Comparison of ENCODE assay signal across 10 cellular contexts in the genomic region with DNA sequence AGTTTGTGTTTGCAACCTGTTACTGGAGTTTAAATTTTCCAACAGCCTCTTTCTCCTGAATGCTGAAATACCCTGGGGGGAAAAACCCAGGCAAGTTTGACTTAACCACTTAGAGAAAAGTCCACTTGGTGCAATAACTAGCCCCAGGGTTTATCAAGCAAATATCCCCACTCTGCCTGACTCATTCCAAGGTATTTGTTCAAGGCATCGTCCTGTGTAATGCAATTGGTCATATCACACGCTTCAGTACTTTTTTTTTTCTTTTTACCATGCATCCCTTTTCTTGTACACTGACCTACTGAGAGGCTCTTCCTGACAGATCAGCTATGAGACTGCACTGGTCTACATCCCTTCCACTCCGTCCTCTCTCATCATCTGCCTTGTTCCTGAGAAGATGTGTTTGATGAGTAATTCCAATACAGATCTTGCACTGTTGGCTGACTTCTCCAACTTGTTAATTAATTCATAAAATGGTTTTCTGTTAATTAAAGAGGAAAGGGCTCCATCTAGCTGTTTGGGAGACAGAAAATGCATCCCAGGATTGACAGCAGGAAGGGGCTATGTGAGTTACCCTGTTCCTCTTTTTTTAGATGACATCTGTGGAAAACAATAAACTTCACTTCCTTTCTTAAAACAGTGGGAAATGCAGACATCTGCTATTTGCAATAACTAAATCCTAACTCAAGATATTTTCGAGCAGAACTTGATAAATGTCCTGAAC.
A peak's percentile ranks its signal among the peaks of the same experiment; 100 is the strongest.
DNase-seq lines count a peak whose midpoint lies in the region; ATAC-seq, FAIRE-seq and TF ChIP-seq lines count a peak whose summit lies in the region.
"Had no signal": no experiment of that assay in that cellular context is flagged by ENCODE, and none has a peak within 500 bp of the region (broad histone marks: within the 10 kb centered on the region; RNA-seq: fewer than 3 reads in every experiment).

No MANE protein-coding gene starts in this region.

- H2AK5ac ChIP-seq in H1 (ENCODE audit: low read depth, low read length) = no peak overlapping the region

- no peak overlapping the region for H3K4me3 ChIP-seq in H1 (ENCODE audit: extremely low read depth in 1 of 4, insufficient read depth in 2 of 4, low read depth in 3 of 4, low read length in 4 of 4)

- H3K9me3 ChIP-seq in H1 (ENCODE audit: insufficient read depth in 2 of 2, low read depth in 1 of 2, low read length in 1 of 2) = peaks cover 0 to 5% of the 10 kb centered on the region in 2 experiments; a peak in 2 of 4 replicates

- peak in 1 of 3 experiments; percentile 11; a peak in 1 of 4 replicates for TF ChIP-seq CTCF in H1 (IDR thresholded peaks at IDR 0.05; ENCODE audit: control extremely low read depth in 1 of 3, insufficient read depth in 1 of 3, low read depth in 1 of 3, low read length in 3 of 3)

- no peak overlapping the region for H3K18ac ChIP-seq in H1 (ENCODE audit: extremely low read depth, low read length)

- no peak for ATAC-seq in GM21737 (IDR thresholded peaks at IDR 0.05; ENCODE audit: unreplicated experiment)
- no peak for ATAC-seq in stimulated activated memory B cell treated with anti-CD40 and anti-IgM and Interleukin-4, amounts not matched to agents 10 μg/mL and 1 μg/mL and 100 μg/mL, for 72 hours

- H3K27ac Mint-ChIP-seq in stimulated activated memory B cell treated with anti-CD40 and anti-IgM and Interleukin-4, amounts not matched to agents 10 μg/mL and 1 μg/mL and 100 μg/mL, for 72 hours = no peak overlapping the region
- H3K27ac Mint-ChIP-seq: T-helper 1 cell treated with Interleukin-12 subunit alpha and Interleukin-12 subunit beta and Interleukin-4 antibody, amounts not matched to agents 30 μg/mL and 1 μg/mL, for 36 hours had no signal

- no peak overlapping the region for H3K23ac ChIP-seq in H1 (ENCODE audit: insufficient read length)

- CTCF ChIA-PET in H1 (lab: Charles Lee; ENCODE audit: partially characterized antibody) = interaction anchor here (1.3 kb wide), 1 partner anchor 91 kb away, joined by 6 read pairs; no protein-coding TSS in a partner anchor

- H3K23me2 ChIP-seq in H1 (ENCODE audit: low read depth, low read length) = no peaks in the 10 kb centered on the region

- no peak overlapping the region for H3K14ac ChIP-seq in H1 (ENCODE audit: insufficient read length)

- H3K4me3 Mint-ChIP-seq in stimulated activated memory B cell treated with anti-CD40 and anti-IgM and Interleukin-4, amounts not matched to agents 10 μg/mL and 1 μg/mL and 100 μg/mL, for 72 hours = no peak overlapping the region
- H3K4me3 Mint-ChIP-seq: T-helper 1 cell treated with Interleukin-12 subunit alpha and Interleukin-12 subunit beta and Interleukin-4 antibody, amounts not matched to agents 30 μg/mL and 1 μg/mL, for 36 hours had no signal

- POLR2A ChIA-PET in H1 (lab: Charles Lee; ENCODE audit: partially characterized antibody) = no interaction called here

- no peak overlapping the region for H3K27ac ChIP-seq in H1 (ENCODE audit: low read depth, low read length)

- H3K27me3 ChIP-seq in H1 (replicated peaks in 1 of 4; ENCODE audit: control insufficient read depth in 3 of 4, extremely low read depth in 1 of 4, insufficient read depth in 3 of 4, low read length in 3 of 4) = no peaks in the 10 kb centered on the region

- H3K4me1 ChIP-seq in H1 (replicated peaks in 1 of 4; ENCODE audit: control insufficient read depth in 3 of 4, insufficient read depth in 4 of 4, low read length in 3 of 4) = no peaks in the 10 kb centered on the region

- no peak overlapping the region for H2AFZ ChIP-seq in H1 (ENCODE audit: low read length)

- no peaks in the 10 kb centered on the region for H3K27me3 Mint-ChIP-seq in stimulated activated memory B cell treated with anti-CD40 and anti-IgM and Interleukin-4, amounts not matched to agents 10 μg/mL and 1 μg/mL and 100 μg/mL, for 72 hours

- TF ChIP-seq POLR2A in H1 (IDR thresholded peaks at IDR 0.05; ENCODE audit: control extremely low read depth in 1 of 2, low read depth in 2 of 2, low read length in 2 of 2) = no peak
- no peak for TF ChIP-seq POLR2A in GM12891 (IDR thresholded peaks at IDR 0.05; ENCODE audit: low read depth, low read length)

- no peaks in the 10 kb centered on the region for H3K79me1 ChIP-seq in H1 (ENCODE audit: low read depth, low read length)

- no peaks in the 10 kb centered on the region for H4K20me1 ChIP-seq in H1 (replicated peaks in 1 of 2; ENCODE audit: control insufficient read depth in 1 of 2, insufficient read depth in 2 of 2, low read length in 2 of 2)

- no peak overlapping the region for H4K5ac ChIP-seq in H1 (ENCODE audit: insufficient read length, low read depth, low read length)

- FAIRE-seq in H1 (lab: Jason Lieb, UNC) (no peak), GM12891 (lab: Jason Lieb, UNC) (no peak)

- TF ChIP-seq RAD21 in H1 (IDR thresholded peaks at IDR 0.05 in 1 of 2, conservative IDR thresholded peaks at IDR 0.05 in 1 of 2; ENCODE audit: low read depth in 2 of 2, low read length in 2 of 2) = peak; percentile 31 to 32; a peak in 3 of 4 replicates

- no peaks in the 10 kb centered on the region for H3K9me3 Mint-ChIP-seq in stimulated activated memory B cell treated with anti-CD40 and anti-IgM and Interleukin-4, amounts not matched to agents 10 μg/mL and 1 μg/mL and 100 μg/mL, for 72 hours
- H3K9me3 Mint-ChIP-seq: T-helper 1 cell treated with Interleukin-12 subunit alpha and Interleukin-12 subunit beta and Interleukin-4 antibody, amounts not matched to agents 30 μg/mL and 1 μg/mL, for 36 hours had no signal

- no peaks in the 10 kb centered on the region for H3K36me3 Mint-ChIP-seq in stimulated activated memory B cell treated with anti-CD40 and anti-IgM and Interleukin-4, amounts not matched to agents 10 μg/mL and 1 μg/mL and 100 μg/mL, for 72 hours

- H3K4me2 ChIP-seq in H1 (ENCODE audit: insufficient read depth in 1 of 2, low read depth in 2 of 2, low read length in 2 of 2) = no peak overlapping the region

- H3K4me1 Mint-ChIP-seq in stimulated activated memory B cell treated with anti-CD40 and anti-IgM and Interleukin-4, amounts not matched to agents 10 μg/mL and 1 μg/mL and 100 μg/mL, for 72 hours = no peaks in the 10 kb centered on the region

- no peak overlapping the region for H2BK15ac ChIP-seq in H1 (ENCODE audit: low read length)

- H2BK12ac ChIP-seq in H1 (ENCODE audit: low read depth, low read length) = no peak overlapping the region

- H2BK20ac ChIP-seq in H1 (ENCODE audit: low read length) = no peak overlapping the region

- no peak overlapping the region for H3K4ac ChIP-seq in H1 (replicated peaks; ENCODE audit: insufficient read length, low read depth, low read length)

- no peak overlapping the region for H2BK120ac ChIP-seq in H1 (replicated peaks; ENCODE audit: low read depth, low read length)

- WGBS in H1 (ENCODE audit: extremely low coverage in 1 of 2, insufficient coverage in 1 of 2, insufficient read length in 1 of 2, insufficient replicate concordance in 2 of 2, low coverage in 1 of 2, low lambda C conversion rate in 2 of 2, missing lambda C conversion rate in 1 of 2), 2 experiments = 82% methylated on average over 4 of the region's 4 CpGs; no CpG with 5 or more reads in 1 of the 2 experiments

- H3K56ac ChIP-seq in H1 (replicated peaks; ENCODE audit: insufficient read length, low read depth, low read length) = no peak overlapping the region

- H3K79me2 ChIP-seq in H1 (ENCODE audit: control insufficient read depth in 1 of 2, insufficient read depth in 2 of 2, low read length in 2 of 2) = no peaks in the 10 kb centered on the region

- H4K91ac ChIP-seq in H1 (replicated peaks; ENCODE audit: insufficient read length, low read length) = no peak overlapping the region

- H4K8ac ChIP-seq in H1 (ENCODE audit: extremely low read depth, insufficient read depth, low read length) = no peak overlapping the region

- DNase-seq in GM03348 (ENCODE audit: low spot score) = peak; percentile 51
- peak; percentile 46 for DNase-seq in NOMO-1 treated with dmso at 0.1 percent for 144 hours (lab: John Stamatoyannopoulos, UW; ENCODE audit: unreplicated experiment)
- no peak for DNase-seq in H1 (ENCODE audit: low read depth in 1 of 2, low spot score in 2 of 2)
- DNase-seq in pons (ENCODE audit: low spot score) = peak; percentile 14
- DNase-seq in GM12891 (ENCODE audit: insufficient read length, low spot score) = no peak
- DNase-seq: activated gamma-delta T cell treated with Interleukin-2 at 50 U/mL for 16 hours; stimulated activated CD8-positive, alpha-beta memory T cell treated with anti-CD3 and anti-CD28 coated beads, Interleukin-4, amount 100 ng/mL, for 48 hours had no signal

- no peak overlapping the region for H3K9ac ChIP-seq in H1 (replicated peaks in 1 of 4; ENCODE audit: extremely low read depth in 1 of 4, low read depth in 3 of 4, low read length in 3 of 4)

- H2BK5ac ChIP-seq in H1 (ENCODE audit: low read depth, low read length) = no peak overlapping the region

- H3K36me3 ChIP-seq in H1 (ENCODE audit: control insufficient read depth in 2 of 4, insufficient read depth in 4 of 4, low read length in 3 of 4) = no peaks in the 10 kb centered on the region

- TF ChIP-seq EP300 in H1 (IDR thresholded peaks at IDR 0.05; ENCODE audit: borderline replicate concordance in 1 of 2, low read depth in 2 of 2, low read length in 2 of 2) = no peak

TF ChIP-seq in H1, 55 proteins besides CTCF, POLR2A, EP300 and RAD21 (continues in another document):
- TF ChIP-seq RBBP5 (IDR thresholded peaks at IDR 0.05; ENCODE audit: borderline replicate concordance, low read depth, low read length) (no peak), SP4 (IDR thresholded peaks at IDR 0.05; ENCODE audit: low read length) (no peak), TAF1 (IDR thresholded peaks at IDR 0.05; ENCODE audit: low read depth, low read length) (no peak), SRF (IDR thresholded peaks at IDR 0.05; ENCODE audit: low read depth, low read length) (no peak), SUZ12 (IDR thresholded peaks at IDR 0.05; ENCODE audit: low read length) (no peak), FOSL1 (IDR thresholded peaks at IDR 0.05; ENCODE audit: insufficient read depth, low read depth, low read length) (no peak), TEAD4 (IDR thresholded peaks at IDR 0.05; ENCODE audit: low read depth, low read length) (no peak)

TF ChIP-seq in GM12891, 5 proteins besides CTCF, POLR2A, EP300 and RAD21:
- TF ChIP-seq POU2F2 (IDR thresholded peaks at IDR 0.05; ENCODE audit: low read depth, low read length) (no peak), POLR2AphosphoS5 (IDR thresholded peaks at IDR 0.05; ENCODE audit: low read depth, low read length) (no peak), PAX5 (IDR thresholded peaks at IDR 0.05; ENCODE audit: insufficient read depth, low read length, severe bottlenecking) (no peak), SPI1 (IDR thresholded peaks at IDR 0.05; ENCODE audit: low read depth, low read length) (no peak), TAF1 (IDR thresholded peaks at IDR 0.05; ENCODE audit: low read depth, low read length) (no peak)

Comparison
In these comparisons a context has a peak if more than half of its experiments do, and no peak if none do; other contexts are left out.
1. DNase-seq: peak in GM03348 (single experiment), NOMO-1 treated with dmso at 0.1 percent for 144 hours (single experiment) and pons (single experiment); none in H1 (0 of 2) and GM12891 (single experiment).